Comparison of ENCODE assay signal across 17 cellular contexts in genomic region chr4:836003-836511, GRCh38. TPM values are rescaled to one million over a fixed set of nuclear protein-coding genes. Genes with fewer than 3 reads are reported as not detected.
"Had no signal": no experiment of that assay in that cellular context is flagged by ENCODE, and none has a peak within 500 bp of the region (broad histone marks: within the 10 kb centered on the region; RNA-seq: fewer than 3 reads in every experiment).

No MANE protein-coding gene starts in this region.

- H3K4me3 Mint-ChIP-seq: memory B cell, nephron had no signal

- H3K4me1 Mint-ChIP-seq: nephron had no signal

- H3K27ac ChIP-seq: breast epithelium, coronary artery, esophagus muscularis mucosa, gastrocnemius medialis, left lung, sigmoid colon, upper lobe of left lung had no signal

- H3K27me3 ChIP-seq: breast epithelium had no signal

- DNase-seq: activated CD4-positive, alpha-beta T cell treated with anti-CD3 and anti-CD28 coated beads for 1 hour; activated gamma-delta T cell treated with Interleukin-2 at 50 U/mL for 16 hours; activated T-cell treated with anti-CD3 and anti-CD28 coated beads, Interleukin-2, amount 50 U/mL, for 1 hour; gastrocnemius medialis; sigmoid colon; stimulated activated CD4-positive, alpha-beta T cell treated with anti-CD3 and anti-CD28 coated beads, Interleukin-4, amount 100 ng/mL, for 4 hours; stimulated activated naive CD8-positive, alpha-beta T cell treated with anti-CD3 and anti-CD28 coated beads, Interleukin-15, Interleukin-2, amounts not matched to agents 100 U/mL and 50 U/mL, for 24 hours; T-helper 1 cell had no signal

- H3K4me1 ChIP-seq: breast epithelium, gastrocnemius medialis, left lung, sigmoid colon, upper lobe of left lung had no signal

- ATAC-seq: activated naive CD4-positive, alpha-beta T cell treated with anti-CD3 and anti-CD28 coated beads, Interleukin-2, amount 50 U/mL, for 72 hours; gastrocnemius medialis; stimulated activated naive CD8-positive, alpha-beta T cell treated with anti-CD3 and anti-CD28 coated beads, Interleukin-15, Interleukin-2, amounts not matched to agents 100 U/mL and 50 U/mL, for 24 hours had no signal

- H3K4me3 ChIP-seq: breast epithelium, coronary artery, esophagus muscularis mucosa, gastrocnemius medialis, left lung, sigmoid colon, smooth muscle cell, upper lobe of left lung had no signal

- H3K27ac Mint-ChIP-seq: activated naive CD4-positive, alpha-beta T cell treated with anti-CD3 and anti-CD28 coated beads, Interleukin-2, amount 50 U/mL, for 72 hours; memory B cell; nephron had no signal

- H3K36me3 ChIP-seq: esophagus muscularis mucosa, gastrocnemius medialis, left lung, sigmoid colon, upper lobe of left lung had no signal

RNA-seq across cellular contexts. Expression of gene CPLX1, which starts 10.1 kb away (rescaled TPM):
- total RNA-seq: smooth muscle cell had no signal
- polyA plus RNA-seq: smooth muscle cell had no signal
